ENCODE assay signal across 18 cellular contexts in genomic region chr3:172217877-172218276, GRCh38.
DNase-seq lines count a peak whose midpoint lies in the region; ATAC-seq, FAIRE-seq and TF ChIP-seq lines count a peak whose summit lies in the region.
"Had no signal": no experiment of that assay in that cellular context is flagged by ENCODE, and none has a peak within 500 bp of the region (broad histone marks: within the 10 kb centered on the region; RNA-seq: fewer than 3 reads in every experiment).

No MANE protein-coding gene starts in this region.

- intact Hi-C loops in adrenal gland (cut with DNase I) = no loop called here
- intact Hi-C loops in esophagus squamous epithelium (cut with DNase I) = no loop called here

- peak overlapping the region; percentile 51 for H3K4me2 ChIP-seq in A549
- H3K4me2 ChIP-seq: hepatocyte had no signal

- TF ChIP-seq CTCF in A549 (IDR thresholded peaks at IDR 0.05) (no peak), HFFc6 (IDR thresholded peaks at IDR 0.05) (no peak), adrenal gland (IDR thresholded peaks at IDR 0.05) (no peak), esophagus squamous epithelium (IDR thresholded peaks at IDR 0.05) (no peak)

- peak overlapping the region; percentile 58 for H3K27ac Mint-ChIP-seq in HFFc6
- H3K27ac Mint-ChIP-seq: stimulated activated naive CD8-positive, alpha-beta T cell treated with anti-CD3 and anti-CD28 coated beads, Interleukin-15, amount 100 ng/mL, for 72 hours had no signal

- TF ChIP-seq EP300 in A549 (IDR thresholded peaks at IDR 0.05) = no peak

- 21% methylated on average over 5 of the region's 5 CpGs for WGBS in A549 (ENCODE audit: missing lambda C conversion rate)
- 23 to 26% (median 25%) methylated on average over 5 of the region's 5 CpGs for WGBS in adrenal gland, 4 donors
- WGBS in esophagus squamous epithelium, 2 donors = 46 to 57% methylated on average over 5 of the region's 5 CpGs

- H3K4me1 Mint-ChIP-seq in HFFc6 (ENCODE audit: low read depth) = peaks cover 97% of the 10 kb centered on the region

- ATAC-seq in A549 (no peak), GM18517 (IDR thresholded peaks at IDR 0.05; ENCODE audit: unreplicated experiment) (no peak), GM21786 (IDR thresholded peaks at IDR 0.05; ENCODE audit: unreplicated experiment) (no peak)
- ATAC-seq: stimulated activated naive CD8-positive, alpha-beta T cell treated with anti-CD3 and anti-CD28 coated beads, Interleukin-15, amount 100 ng/mL, for 72 hours had no signal

- CTCF ChIA-PET in A549 (lab: Yijun Ruan, JAX) = interaction anchor here (1.7 kb wide), 1 partner anchor 80 kb away, joined by 4 read pairs; no protein-coding TSS in a partner anchor

- H3K27me3 Mint-ChIP-seq in HFFc6 (ENCODE audit: insufficient read depth) = no peaks in the 10 kb centered on the region
- H3K27me3 Mint-ChIP-seq: stimulated activated naive CD8-positive, alpha-beta T cell treated with anti-CD3 and anti-CD28 coated beads, Interleukin-15, amount 100 ng/mL, for 72 hours had no signal

- H3K4me1 ChIP-seq in A549 (peaks cover 98% of the 10 kb centered on the region), adrenal gland (replicated peaks in 1 of 2) (peaks cover 48 to 77% of the 10 kb centered on the region in 2 donors), esophagus squamous epithelium (peaks cover 0 to 26% (median 19%) of the 10 kb centered on the region in 3 donors)
- H3K4me1 ChIP-seq: colonic mucosa had no signal

- FAIRE-seq in A549 (lab: Jason Lieb, UNC) = no peak
- FAIRE-seq: GM19239, small intestine had no signal

- H3K4me3 Mint-ChIP-seq in HFFc6 = peak overlapping the region; percentile 50
- H3K4me3 Mint-ChIP-seq: stimulated activated naive CD8-positive, alpha-beta T cell treated with anti-CD3 and anti-CD28 coated beads, Interleukin-15, amount 100 ng/mL, for 72 hours had no signal

- H3K4me3 ChIP-seq in A549 (peak overlapping the region; percentile 13; the same call in 1 of the 3 replicates), adrenal gland (no peak overlapping the region), esophagus squamous epithelium (no peak overlapping the region)
- H3K4me3 ChIP-seq: colonic mucosa, hepatocyte had no signal

- DNase-seq in A549 (ENCODE audit: low read depth in 1 of 2, low spot score in 1 of 2) (no peak), HFFc6 (peak; percentile 45), adrenal gland (no peak), iris pigment epithelial cell (ENCODE audit: low read depth) (peak; percentile 42), esophagus squamous epithelium (lab: John Stamatoyannopoulos, UW) (no peak), substantia nigra (lab: John Stamatoyannopoulos, UW) (no peak)
- DNase-seq: activated CD4-positive, alpha-beta T cell treated with anti-CD3 and anti-CD28 coated beads, Interleukin-2, amount 50 U/mL, for 48 hours; activated T-cell treated with anti-CD3 and anti-CD28 coated beads, Interleukin-2, amount 50 U/mL, for 48 hours; amniotic stem cell; colonic mucosa; NCI-H1417 treated with DMSO at 0.1 percent for 48 hours; NCI-H446 treated with DMSO at 0.1 percent for 48 hours; small intestine; stimulated activated naive CD8-positive, alpha-beta T cell treated with anti-CD3 and anti-CD28 coated beads, Interleukin-15, amount 100 ng/mL, for 72 hours had no signal

- H3K36me3 ChIP-seq in adrenal gland (replicated peaks in 1 of 2) (no peaks in the 10 kb centered on the region), esophagus squamous epithelium (no peaks in the 10 kb centered on the region)
- H3K36me3 ChIP-seq: colonic mucosa had no signal

- H3K9me3 ChIP-seq in A549 = no peaks in the 10 kb centered on the region
- H3K9me3 ChIP-seq in adrenal gland (replicated peaks in 1 of 3) = no peaks in the 10 kb centered on the region
- no peaks in the 10 kb centered on the region for H3K9me3 ChIP-seq in esophagus squamous epithelium
- H3K9me3 ChIP-seq: colonic mucosa had no signal

- POLR2A ChIA-PET in A549 (lab: Yijun Ruan, JAX) = interaction anchor here (0.6 kb wide), 1 partner anchor 146 kb away, joined by 3 read pairs; no protein-coding TSS in a partner anchor

- no peak for TF ChIP-seq RAD21 in A549 (conservative IDR thresholded peaks at IDR 0.05 in 1 of 2, IDR thresholded peaks at IDR 0.05 in 1 of 2)

- no peaks in the 10 kb centered on the region for H3K9me3 Mint-ChIP-seq in HFFc6

- H3K27ac ChIP-seq in A549 (peak overlapping the region; percentile 66 to 76), adrenal gland (peak overlapping the region in 4 of 5 donors; percentile 19 to 59 (median 33)), esophagus squamous epithelium (no peak overlapping the region), substantia nigra (ENCODE audit: low read depth, low read length, poor library complexity, severe bottlenecking) (no peak overlapping the region)
- H3K27ac ChIP-seq: colonic mucosa, hepatocyte had no signal

- TF ChIP-seq POLR2A in A549 (IDR thresholded peaks at IDR 0.05; ENCODE audit: low read length) (no peak), adrenal gland (IDR thresholded peaks at IDR 0.05) (no peak), esophagus squamous epithelium (IDR thresholded peaks at IDR 0.05) (no peak)

- H3K27me3 ChIP-seq in adrenal gland (no peaks in the 10 kb centered on the region), esophagus squamous epithelium (no peaks in the 10 kb centered on the region)
- H3K27me3 ChIP-seq: colonic mucosa, hepatocyte had no signal

- peaks cover 8% of the 10 kb centered on the region; the same call in 1 of the 2 replicates for H3K36me3 Mint-ChIP-seq in HFFc6 (ENCODE audit: low read depth)

TF ChIP-seq in A549, 52 proteins besides CTCF, POLR2A, EP300 and RAD21:
- TF ChIP-seq EHMT2 (IDR thresholded peaks at IDR 0.05; ENCODE audit: low read depth) (no peak), EHF (CRISPR knock-in tag; IDR thresholded peaks at IDR 0.05) (no peak), JUNB (IDR thresholded peaks at IDR 0.05) (no peak), RNF2 (IDR thresholded peaks at IDR 0.05; ENCODE audit: borderline replicate concordance, low read depth) (no peak), ZSCAN20 (CRISPR knock-in tag; IDR thresholded peaks at IDR 0.05) (no peak), ELK1 (IDR thresholded peaks at IDR 0.05; ENCODE audit: low read depth, low read length) (no peak), RARB (CRISPR knock-in tag; IDR thresholded peaks at IDR 0.05) (no peak), POLR2AphosphoS2 (conservative IDR thresholded peaks at IDR 0.05; ENCODE audit: low read length) (no peak), KDM1A (IDR thresholded peaks at IDR 0.05; ENCODE audit: low read depth) (no peak), CBX8 (IDR thresholded peaks at IDR 0.05) (no peak), CHD4 (IDR thresholded peaks at IDR 0.05; ENCODE audit: borderline replicate concordance) (no peak), NR3C1 (IDR thresholded peaks at IDR 0.05) (no peak), ATOH8 (CRISPR knock-in tag; IDR thresholded peaks at IDR 0.05; ENCODE audit: low read depth) (no peak)

Comparison
In these comparisons a context has a peak if more than half of its experiments do, and no peak if none do; other contexts are left out.
1. DNase-seq: peak in HFFc6 (single experiment) and iris pigment epithelial cell (single experiment); none in A549 (0 of 2), adrenal gland (0 of 7), esophagus squamous epithelium (single experiment) and substantia nigra (0 of 49).
2. H3K27ac ChIP-seq: peak in A549 (2 of 2) and adrenal gland (4 of 5); none in esophagus squamous epithelium (0 of 4) and substantia nigra (single experiment).